1 cellular context compared by ENCODE assay signal in genomic region chr11:113841691-113842090, GRCh38.
TF ChIP-seq lines count a peak whose summit lies in the region.

No MANE protein-coding gene starts in this region.

TF ChIP-seq in GM23338, 12 proteins besides CTCF, POLR2A, EP300 and RAD21 (continued from another document):
- TF ChIP-seq ZNF462 (CRISPR knock-in tag; IDR thresholded peaks at IDR 0.05) (no peak), ETS1 (IDR thresholded peaks at IDR 0.05) (no peak), EZH2phosphoT487 (IDR thresholded peaks at IDR 0.05; ENCODE audit: unreplicated experiment) (no peak), ZNF331 (CRISPR knock-in tag; IDR thresholded peaks at IDR 0.05; ENCODE audit: low read depth) (no peak), CREB1 (CRISPR knock-in tag; IDR thresholded peaks at IDR 0.05; ENCODE audit: low read depth) (no peak), EZH2 (IDR thresholded peaks at IDR 0.05; ENCODE audit: low read depth, unreplicated experiment) (no peak), ZNF114 (CRISPR knock-in tag; IDR thresholded peaks at IDR 0.05) (no peak)
